ENCODE assay signal across 14 cellular contexts in genomic region chr12:1013618-1014489, GRCh38. TPM values are rescaled to one million over a fixed set of nuclear protein-coding genes. Genes with fewer than 3 reads are reported as not detected.
DNase-seq lines count a peak whose midpoint lies in the region; ATAC-seq, FAIRE-seq and TF ChIP-seq lines count a peak whose summit lies in the region.
"Had no signal": no experiment of that assay in that cellular context is flagged by ENCODE, and none has a peak within 500 bp of the region (broad histone marks: within the 10 kb centered on the region; RNA-seq: fewer than 3 reads in every experiment).

No MANE protein-coding gene starts in this region.

- peak overlapping the region; percentile 67 for H3K4me2 ChIP-seq in A549
- peak overlapping the region; percentile 87 for H3K4me2 ChIP-seq in keratinocyte (ENCODE audit: control insufficient read depth, extremely low read depth, insufficient read depth, low read depth, low read length)
- H3K4me2 ChIP-seq: BLaER1 treated with 17β-estradiol and CSF1 and Interleukin-3, amounts not matched to agents 10 nM and 100 nM had no signal

- H2AFZ ChIP-seq in keratinocyte (ENCODE audit: control insufficient read depth, low read length): peak overlapping the region; percentile 21

- peaks cover 63% of the 10 kb centered on the region for H3K79me2 ChIP-seq in keratinocyte (ENCODE audit: control insufficient read depth, insufficient read depth, low read length)

- peak; percentile 96 to 98 for ATAC-seq in A549
- no peak for ATAC-seq in HG02623 (IDR thresholded peaks at IDR 0.05; ENCODE audit: unreplicated experiment)
- ATAC-seq in GM19035 (IDR thresholded peaks at IDR 0.05; ENCODE audit: unreplicated experiment): no peak
- ATAC-seq: lower lobe of right lung; stimulated activated naive CD8-positive, alpha-beta T cell treated with anti-CD3 and anti-CD28 coated beads, Interleukin-15, amount 100 ng/mL, for 72 hours had no signal

- H3K9me3 ChIP-seq in A549 (no peaks in the 10 kb centered on the region), keratinocyte (ENCODE audit: control insufficient read depth, low read depth, low read length) (no peaks in the 10 kb centered on the region)
- H3K9me3 ChIP-seq: BLaER1 treated with 17β-estradiol and CSF1 and Interleukin-3, amounts not matched to agents 10 nM and 100 nM; lower lobe of right lung had no signal

- no peaks in the 10 kb centered on the region for H4K20me1 ChIP-seq in keratinocyte (ENCODE audit: control insufficient read depth, extremely low read depth, insufficient read depth, low read length)

- DNase-seq in A549 (ENCODE audit: low read depth in 1 of 2, low spot score in 1 of 2) (peak in 1 of 2 experiments; percentile 80), HS-5 (ENCODE audit: low read depth) (peak; percentile 56), astrocyte of the hippocampus (ENCODE audit: low read depth, low spot score) (peak; percentile 83), keratinocyte (ENCODE audit: low read depth, low spot score) (peak; percentile 58), NCI-H2081 treated with DMSO at 0.1 percent for 48 hours (lab: John Stamatoyannopoulos, UW) (no peak), HT-29 (ENCODE audit: low spot score) (no peak)
- DNase-seq: activated CD8-positive, alpha-beta memory T cell treated with anti-CD3 and anti-CD28 coated beads, Interleukin-2, amount 50 U/mL, for 4 hours; lower lobe of right lung; NCI-H1092 treated with DMSO at 0.1 percent for 48 hours; stimulated activated CD4-positive, alpha-beta T cell treated with anti-CD3 and anti-CD28 coated beads, Interleukin-12 subunit alpha, Interleukin-12 subunit beta, amount 100 ng/mL, for 4 hours; stimulated activated naive CD8-positive, alpha-beta T cell treated with anti-CD3 and anti-CD28 coated beads, Interleukin-15, amount 100 ng/mL, for 72 hours had no signal

- H3K27ac ChIP-seq in A549 (peak overlapping the region; percentile 61 to 68), keratinocyte (ENCODE audit: control insufficient read depth, insufficient read depth, low read length) (peak overlapping the region; percentile 95)
- H3K27ac ChIP-seq: BLaER1 treated with 17β-estradiol and CSF1 and Interleukin-3, amounts not matched to agents 10 nM and 100 nM; lower lobe of right lung had no signal

- dilution Hi-C loops in keratinocyte (cut with MboI; ENCODE audit: extremely low pct_ligation_motif_present, low sequenced_read_pairs): no loop called here

- H3K9ac ChIP-seq in keratinocyte (ENCODE audit: control insufficient read depth, extremely low read depth, insufficient read depth, low read length): peak overlapping the region; percentile 80

- CTCF ChIA-PET in A549 (lab: Yijun Ruan, JAX): interaction anchor here (1.5 to 1.8 kb wide), 2 partner anchors 64 to 443 kb away, joined by 3 read pairs; partner anchors contain the start of gene RAD52

- H3K36me3 ChIP-seq in keratinocyte (ENCODE audit: control insufficient read depth in 2 of 2, extremely low read depth in 1 of 2, insufficient read depth in 2 of 2, low read length in 2 of 2): no peaks in the 10 kb centered on the region
- H3K36me3 ChIP-seq: lower lobe of right lung had no signal

- H3K9me1 ChIP-seq in keratinocyte (ENCODE audit: control insufficient read depth, extremely low read depth, insufficient read depth, low read length): no peaks in the 10 kb centered on the region

- TF ChIP-seq CTCF in A549 (IDR thresholded peaks at IDR 0.05): no peak
- no peak for TF ChIP-seq CTCF in keratinocyte (optimal IDR thresholded peaks at IDR 0.05 in 1 of 3, IDR thresholded peaks at IDR 0.05 in 1 of 3, conservative IDR thresholded peaks at IDR 0.05 in 1 of 3; ENCODE audit: extremely low read depth in 1 of 3, insufficient read depth in 2 of 3, low read length in 3 of 3)

- 44% methylated on average over 10 of the region's 10 CpGs for WGBS in A549 (ENCODE audit: missing lambda C conversion rate)

- TF ChIP-seq EP300 in A549 (IDR thresholded peaks at IDR 0.05): no peak

- no peak for TF ChIP-seq RAD21 in A549 (conservative IDR thresholded peaks at IDR 0.05 in 1 of 2, IDR thresholded peaks at IDR 0.05 in 1 of 2)

- POLR2A ChIA-PET in A549 (lab: Yijun Ruan, JAX): interaction anchor here (0.7 kb wide), 1 partner anchor 22 kb away, joined by 4 read pairs; no protein-coding TSS in a partner anchor

- H3K4me3 ChIP-seq in A549 (no peak overlapping the region), keratinocyte (ENCODE audit: control insufficient read depth in 2 of 3, extremely low read depth in 1 of 3, insufficient read depth in 2 of 3, low read depth in 1 of 3, low read length in 3 of 3) (peak overlapping the region in 2 of 3 experiments; percentile 41 to 44)
- H3K4me3 ChIP-seq: BLaER1 treated with 17β-estradiol and CSF1 and Interleukin-3, amounts not matched to agents 10 nM and 100 nM; lower lobe of right lung had no signal

- FAIRE-seq in A549 (lab: Jason Lieb, UNC) (no peak), keratinocyte (lab: Jason Lieb, UNC) (peak; percentile 89)

- TF ChIP-seq POLR2A in A549 (IDR thresholded peaks at IDR 0.05; ENCODE audit: low read length): no peak

- H3K27me3 ChIP-seq in keratinocyte (ENCODE audit: control insufficient read depth, extremely low read depth, insufficient read depth, low read length): no peaks in the 10 kb centered on the region
- H3K27me3 ChIP-seq: BLaER1 treated with 17β-estradiol and CSF1 and Interleukin-3, amounts not matched to agents 10 nM and 100 nM had no signal

- peaks cover 26% of the 10 kb centered on the region for H3K4me1 ChIP-seq in A549
- peaks cover 10% of the 10 kb centered on the region for H3K4me1 ChIP-seq in keratinocyte (ENCODE audit: control insufficient read depth, extremely low read depth, insufficient read depth, low read length)
- H3K4me1 ChIP-seq: lower lobe of right lung had no signal

TF ChIP-seq in A549, 52 proteins besides CTCF, POLR2A, EP300 and RAD21:
- 0 out of 2 replicates have a peak, but pooled peaks have one; percentile 27 for TF ChIP-seq FOSL2 (IDR thresholded peaks at IDR 0.05)
- TF ChIP-seq FOSL2 (CRISPR knock-in tag; IDR thresholded peaks at IDR 0.05): peak; percentile 67
- TF ChIP-seq HES2 (IDR thresholded peaks at IDR 0.05): no peak
- peak; percentile 10; the same call in 1 of the 2 replicates for TF ChIP-seq MAX (IDR thresholded peaks at IDR 0.05)

RNA-seq across cellular contexts. Expression of gene ERC1, which starts 22.8 kb away (rescaled TPM):
- polyA plus RNA-seq in A549 (2011; rRNA removed): 20.9 and 23.6 TPM in 2 replicates
- 6.5 and 11.9 TPM in 2 replicates for polyA plus RNA-seq in A549 (2012; cell fraction: cytosol; rRNA removed)
- polyA plus RNA-seq in A549 (2012; cell fraction: nucleus; rRNA removed): 9.8 and 13.5 TPM in 2 replicates
- 12.6 to 14.2 TPM (median 13.6 TPM) in 3 replicates for polyA plus RNA-seq in A549 (2017; fragmentation: RNase III; extraction: RNeasy Plus Mini Kit Qiagen cat#74134 plus additional on column Dnase treatment)
- polyA minus RNA-seq in A549 (2011; rRNA and poly(A)+ RNA removed): 56.9 and 91.7 TPM in 2 replicates
- 13.1 to 23.9 TPM (median 16.1 TPM) in 3 replicates for polyA plus RNA-seq in keratinocyte
- 77.6 TPM for polyA plus RNA-seq in keratinocyte (2011; ENCODE audit: low read depth)
- polyA plus RNA-seq in keratinocyte (2011; cell fraction: cytosol; rRNA removed): 15.3 and 17.2 TPM in 2 replicates
- 43.6 and 49.0 TPM in 2 replicates for polyA plus RNA-seq in keratinocyte (2011; cell fraction: nucleus; rRNA removed)
- 14.2 and 28.4 TPM in 2 replicates for polyA plus RNA-seq in keratinocyte (2012; ENCODE audit: low replicate concordance)
- polyA minus RNA-seq in keratinocyte: 48.5 to 75.9 TPM (median 70.3 TPM) in 3 replicates
- 28.8 TPM for polyA minus RNA-seq in keratinocyte (2011; cell fraction: cytosol; rRNA and poly(A)+ RNA removed)
- polyA minus RNA-seq in keratinocyte (2011; cell fraction: nucleus; rRNA and poly(A)+ RNA removed): 56.7 and 120 TPM in 2 replicates
- total RNA-seq in HT-29 (2014; rRNA removed; shearing (Covaris generic)): 10.0 and 11.6 TPM in 2 replicates

Comparison
In these comparisons a context has a peak if more than half of its experiments do, and no peak if none do; other contexts are left out.
1. ATAC-seq: peak in A549 (2 of 2); none in HG02623 (single experiment) and GM19035 (single experiment).
2. DNase-seq: peak in HS-5 (single experiment), astrocyte of the hippocampus (single experiment) and keratinocyte (single experiment); none in NCI-H2081 treated with DMSO at 0.1 percent for 48 hours (single experiment) and HT-29 (single experiment).